Comparison of ENCODE assay signal across 16 cellular contexts in genomic region chr3:134652409-134652831, GRCh38. TPM values are rescaled to one million over a fixed set of nuclear protein-coding genes. Genes with fewer than 3 reads are reported as not detected.
A peak's percentile ranks its signal among the peaks of the same experiment; 100 is the strongest.
DNase-seq lines count a peak whose midpoint lies in the region; ATAC-seq and TF ChIP-seq lines count a peak whose summit lies in the region.
"Had no signal": no experiment of that assay in that cellular context is flagged by ENCODE, and none has a peak within 500 bp of the region (broad histone marks: within the 10 kb centered on the region; RNA-seq: fewer than 3 reads in every experiment).

No MANE protein-coding gene starts in this region.

- peaks cover 33 to 38% of the 10 kb centered on the region in 2 donors for H3K4me1 ChIP-seq in gastrocnemius medialis
- H3K4me1 ChIP-seq in spleen = peaks cover 0 to 19% (median 13%) of the 10 kb centered on the region in 6 donors
- H3K4me1 ChIP-seq: A549 had no signal

- H3K4me3 ChIP-seq in epithelial cell of esophagus (ENCODE audit: low read length) = no peak overlapping the region
- H3K4me3 ChIP-seq in gastrocnemius medialis = no peak overlapping the region
- no peak overlapping the region for H3K4me3 ChIP-seq in spleen
- H3K4me3 ChIP-seq: A549, smooth muscle cell had no signal

- WGBS in spleen, 5 donors = 82 to 93% (median 88%) methylated on average over 7 of the region's 7 CpGs

- TF ChIP-seq POLR2A in gastrocnemius medialis (IDR thresholded peaks at IDR 0.05) = no peak
- no peak for TF ChIP-seq POLR2A in spleen (IDR thresholded peaks at IDR 0.05)

- no peaks in the 10 kb centered on the region for H3K9me3 ChIP-seq in gastrocnemius medialis
- no peaks in the 10 kb centered on the region for H3K9me3 ChIP-seq in spleen
- H3K9me3 ChIP-seq: A549, transverse colon had no signal

- H3K27ac ChIP-seq in gastrocnemius medialis (peak overlapping the region in 3 of 4 donors; percentile 74 to 87 (median 81)), spleen (no peak overlapping the region)
- H3K27ac ChIP-seq: A549, KMS-11 had no signal

- no peaks in the 10 kb centered on the region for H3K36me3 ChIP-seq in gastrocnemius medialis
- no peaks in the 10 kb centered on the region for H3K36me3 ChIP-seq in spleen
- H3K36me3 ChIP-seq: transverse colon had no signal

- in situ Hi-C loops in gastrocnemius medialis (cut with MboI; ENCODE audit: low sequenced_read_pairs in 4 of 4) = no loop called here

- DNase-seq in NCI-H1092 treated with DMSO at 0.1 percent for 48 hours (lab: John Stamatoyannopoulos, UW) (peak; percentile 13), NCI-H1092 (lab: John Stamatoyannopoulos, UW) (no peak), NCI-H1105 treated with DMSO at 0.1 percent for 48 hours (lab: John Stamatoyannopoulos, UW) (peak; percentile 77), epithelial cell of esophagus (ENCODE audit: low read depth) (peak; percentile 44), gastrocnemius medialis (no peak), spleen (no peak), cortex of kidney (lab: John Stamatoyannopoulos, UW) (no peak)
- no peak for DNase-seq in central memory CD4-positive, alpha-beta T cell
- DNase-seq: activated T-cell treated with anti-CD3 and anti-CD28 coated beads, Interleukin-2, amount 50 U/mL, for 48 hours; DND-41; immature natural killer cell; transverse colon had no signal

- ATAC-seq in gastrocnemius medialis = no peak

- TF ChIP-seq CTCF in epithelial cell of esophagus (IDR thresholded peaks at IDR 0.05; ENCODE audit: insufficient read depth, low read depth, low read length, missing control alignments) (no peak), gastrocnemius medialis (IDR thresholded peaks at IDR 0.05 in 4 of 5, conservative IDR thresholded peaks at IDR 0.05 in 1 of 5) (no peak), spleen (IDR thresholded peaks at IDR 0.05 in 8 of 11, conservative IDR thresholded peaks at IDR 0.05 in 3 of 11) (no peak)

- H3K27me3 ChIP-seq in gastrocnemius medialis = no peaks in the 10 kb centered on the region
- H3K27me3 ChIP-seq in spleen (replicated peaks in 1 of 7) = peaks cover 0 to 48% (median 12%) of the 10 kb centered on the region in 7 donors

- intact Hi-C loops in gastrocnemius medialis (cut with DNase I; ENCODE audit: low total_unique reads) = no loop called here
- intact Hi-C loops in spleen (cut with DNase I; ENCODE audit: low total_unique reads) = no loop called here

RNA-seq across cellular contexts. Expression of gene KY, which starts 1.6 kb away (rescaled TPM):
- total RNA-seq in gastrocnemius medialis (1 to 10 TPM in 3 of 4 donors, under 1 TPM in 1; 0.68 to 3.3 (median 1.8) TPM), spleen (under 1 TPM in 1 of 7 donors, not detected in 6; 0.17 TPM)
- not detected for polyA plus RNA-seq in spleen
- total RNA-seq: endothelial cell of umbilical vein had no signal
- polyA plus RNA-seq: endothelial cell of umbilical vein, immature natural killer cell had no signal

Comparison
In these comparisons a context has a peak if more than half of its experiments do, and no peak if none do; other contexts are left out.
1. DNase-seq: peak in NCI-H1092 treated with DMSO at 0.1 percent for 48 hours (single experiment), NCI-H1105 treated with DMSO at 0.1 percent for 48 hours (single experiment) and epithelial cell of esophagus (single experiment); none in NCI-H1092 (single experiment), gastrocnemius medialis (0 of 2), spleen (single experiment), cortex of kidney (single experiment) and central memory CD4-positive, alpha-beta T cell (single experiment).
2. H3K27ac ChIP-seq: peak in gastrocnemius medialis (3 of 4); none in spleen (0 of 8).